Comparison of ENCODE assay signal across 1 cellular context in genomic region chr15:65366122-65366892, GRCh38.
TF ChIP-seq lines count a peak whose summit lies in the region.

No MANE protein-coding gene starts in this region.

TF ChIP-seq in H1, 55 proteins besides CTCF, POLR2A, EP300 and RAD21:
- TF ChIP-seq CEBPB (IDR thresholded peaks at IDR 0.05; ENCODE audit: low read depth, low read length) (no peak), BCL11A (IDR thresholded peaks at IDR 0.05; ENCODE audit: low read depth in 2 of 2, low read length in 2 of 2) (no peak), TAF7 (optimal IDR thresholded peaks at IDR 0.05; ENCODE audit: borderline replicate concordance, low read depth, low read length) (no peak), HDAC2 (IDR thresholded peaks at IDR 0.05; ENCODE audit: borderline replicate concordance in 1 of 2, low read depth in 2 of 2, low read length in 2 of 2) (no peak), TBP (IDR thresholded peaks at IDR 0.05; ENCODE audit: low read depth, low read length) (no peak)
TF ChIP-seq in H1: peak in this region for 0.
